27 cellular contexts compared by ENCODE assay signal in the genomic region with DNA sequence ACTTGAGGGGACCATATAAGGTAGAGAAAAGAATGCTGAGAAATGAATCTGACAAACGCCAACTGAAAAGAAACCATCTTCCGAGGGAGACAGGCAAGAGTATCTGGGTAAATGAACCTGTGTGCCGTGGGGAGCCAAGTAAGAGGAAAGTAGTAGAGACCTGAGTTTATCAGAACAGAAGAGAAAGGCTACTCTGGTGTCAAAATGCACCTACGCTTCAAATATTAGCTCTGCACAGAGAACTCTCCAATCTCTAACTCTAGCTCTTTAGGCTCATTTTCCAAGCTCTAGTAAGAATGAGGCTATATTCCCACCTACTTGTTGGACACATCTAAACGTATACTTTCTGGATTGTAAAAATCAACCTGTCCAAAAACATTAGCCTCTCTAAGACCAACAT.
"Had no signal": no experiment of that assay in that cellular context is flagged by ENCODE, and none has a peak within 500 bp of the region (broad histone marks: within the 10 kb centered on the region; RNA-seq: fewer than 3 reads in every experiment).

No MANE protein-coding gene starts in this region.

- H3K4me3 Mint-ChIP-seq: activated CD8-positive, alpha-beta memory T cell treated with anti-CD3 and anti-CD28 coated beads, Interleukin-2, amount 10 ng/mL, durations not matched to agents 7 days and 5 days; activated naive CD4-positive, alpha-beta T cell treated with anti-CD3 and anti-CD28 coated beads, Interleukin-2, amount 10 ng/mL, durations not matched to agents 7 days and 5 days; stimulated activated naive B cell treated with anti-CD40 and anti-IgM and Interleukin-4, amounts not matched to agents 10 μg/mL and 1 μg/mL and 100 μg/mL, for 72 hours had no signal

- H3K9me3 ChIP-seq: body of pancreas, colonic mucosa, left lung, mucosa of descending colon, pancreas, psoas muscle, stomach, tibial artery, upper lobe of right lung had no signal

- H3K4me3 ChIP-seq: body of pancreas, cardiac muscle cell, colonic mucosa, left lung, lung, mucosa of descending colon, pancreas, psoas muscle, smooth muscle cell, stomach, tibial artery, upper lobe of right lung had no signal

- ATAC-seq: activated CD8-positive, alpha-beta memory T cell treated with anti-CD3 and anti-CD28 coated beads, Interleukin-2, amount 10 ng/mL, durations not matched to agents 7 days and 5 days; body of pancreas; left lung; mucosa of descending colon; pancreas; psoas muscle; stimulated activated naive B cell treated with anti-CD40 and anti-IgM and Interleukin-4, amounts not matched to agents 10 μg/mL and 1 μg/mL and 100 μg/mL, for 72 hours; upper lobe of right lung had no signal

- H3K27me3 ChIP-seq: body of pancreas, cardiac muscle cell, colonic mucosa, left lung, pancreas, stomach, tibial artery, upper lobe of right lung had no signal

- H3K4me1 ChIP-seq: body of pancreas, colonic mucosa, left lung, pancreas, psoas muscle, stomach, tibial artery, upper lobe of right lung had no signal

- H3K27me3 Mint-ChIP-seq: activated CD8-positive, alpha-beta memory T cell treated with anti-CD3 and anti-CD28 coated beads, Interleukin-2, amount 10 ng/mL, durations not matched to agents 7 days and 5 days; activated naive CD4-positive, alpha-beta T cell treated with anti-CD3 and anti-CD28 coated beads, Interleukin-2, amount 10 ng/mL, durations not matched to agents 7 days and 5 days; stimulated activated naive B cell treated with anti-CD40 and anti-IgM and Interleukin-4, amounts not matched to agents 10 μg/mL and 1 μg/mL and 100 μg/mL, for 72 hours had no signal

- H3K9me3 Mint-ChIP-seq: activated naive CD4-positive, alpha-beta T cell treated with anti-CD3 and anti-CD28 coated beads, Interleukin-2, amount 10 ng/mL, durations not matched to agents 7 days and 5 days; stimulated activated naive B cell treated with anti-CD40 and anti-IgM and Interleukin-4, amounts not matched to agents 10 μg/mL and 1 μg/mL and 100 μg/mL, for 72 hours had no signal

- DNase-seq: activated CD4-positive, alpha-beta T cell treated with anti-CD3 and anti-CD28 coated beads for 4 hours; activated CD4-positive, alpha-beta T cell treated with anti-CD3 and anti-CD28 coated beads, Interleukin-2, amount 50 U/mL, for 48 hours; activated CD4-positive, CD25-positive, alpha-beta regulatory T cell; activated CD8-positive, alpha-beta memory T cell treated with anti-CD3 and anti-CD28 coated beads, Interleukin-2, amount 10 ng/mL, durations not matched to agents 7 days and 5 days; activated effector memory CD4-positive, alpha-beta T cell treated with anti-CD3 and anti-CD28 coated beads, Interleukin-2, amount 50 U/mL, for 16 hours; activated naive CD4-positive, alpha-beta T cell treated with anti-CD3 and anti-CD28 coated beads, Interleukin-2, amount 10 ng/mL, durations not matched to agents 7 days and 5 days; anterior cingulate cortex; body of pancreas; cerebellar nuclear complex; colonic mucosa; effector CD8-positive, alpha-beta T cell; kidney glomerular epithelial cell; left lung; mucosa of descending colon; nucleus accumbens; pancreas; psoas muscle; stimulated activated CD4-positive, alpha-beta T cell treated with anti-CD3 and anti-CD28 coated beads, Interleukin-1b, Interleukin-23, amount 100 ng/mL, for 48 hours; stimulated activated CD4-positive, alpha-beta T cell treated with anti-CD3 and anti-CD28 coated beads, Interleukin-4, amount 100 ng/mL, for 4 hours; stimulated activated CD8-positive, alpha-beta memory T cell treated with anti-CD3 and anti-CD28 coated beads, Interleukin-4, amount 100 ng/mL, for 48 hours; stimulated activated naive B cell treated with anti-CD40 and anti-IgM and Interleukin-4, amounts not matched to agents 10 μg/mL and 1 μg/mL and 100 μg/mL, for 72 hours; stomach; tibial artery; upper lobe of right lung had no signal

- H3K27ac ChIP-seq: body of pancreas, cardiac muscle cell, colonic mucosa, left lung, pancreas, psoas muscle, stomach, tibial artery, upper lobe of right lung had no signal
